Comparison of ENCODE assay signal across 8 cellular contexts in genomic region chr10:72297968-72298773, GRCh38. TPM values are rescaled to one million over a fixed set of nuclear protein-coding genes. Genes with fewer than 3 reads are reported as not detected.
A peak's percentile ranks its signal among the peaks of the same experiment; 100 is the strongest.
DNase-seq lines count a peak whose midpoint lies in the region; ATAC-seq and TF ChIP-seq lines count a peak whose summit lies in the region.

No MANE protein-coding gene starts in this region.

- H3K4me1 Mint-ChIP-seq in nephron progenitor cell: peaks cover 37% of the 10 kb centered on the region
- H3K4me1 Mint-ChIP-seq in stimulated activated naive CD8-positive, alpha-beta T cell treated with anti-CD3 and anti-CD28 coated beads, Interleukin-15, amount 100 ng/mL, for 72 hours: peaks cover 80% of the 10 kb centered on the region

- no peaks in the 10 kb centered on the region for H3K36me3 ChIP-seq in Peyer's patch

- peak; percentile 91 for DNase-seq in DMS53 treated with DMSO at 0.1 percent for 48 hours (lab: John Stamatoyannopoulos, UW; ENCODE audit: unreplicated experiment)
- DNase-seq in Jurkat, Clone E6-1 (ENCODE audit: low read depth, low spot score): peak; percentile 97
- DNase-seq in Peyer's patch: peak; percentile 95 to 99 (median 99)
- DNase-seq in activated T-helper 9 cell treated with anti-CD3 and anti-CD28 coated beads, Interleukin-2, amount 50 U/mL, for 16 hours (ENCODE audit: low read depth): peak; percentile 88
- peak; percentile 98 for DNase-seq in fibroblast of the aortic adventitia (ENCODE audit: low read depth)
- peak; percentile 95 for DNase-seq in nephron progenitor cell
- DNase-seq in stimulated activated naive CD8-positive, alpha-beta T cell treated with anti-CD3 and anti-CD28 coated beads, Interleukin-15, amount 100 ng/mL, for 72 hours: peak; percentile 90 to 97

- peaks cover 0 to 12% (median 7%) of the 10 kb centered on the region in 4 donors for H3K4me1 ChIP-seq in Peyer's patch

- no peaks in the 10 kb centered on the region for H3K9me3 ChIP-seq in Peyer's patch

- H3K27ac ChIP-seq in Peyer's patch: peak overlapping the region; percentile 89 to 100 (median 96)

- peak overlapping the region; percentile 98 for H3K27ac Mint-ChIP-seq in nephron progenitor cell
- H3K27ac Mint-ChIP-seq in stimulated activated naive CD8-positive, alpha-beta T cell treated with anti-CD3 and anti-CD28 coated beads, Interleukin-15, amount 100 ng/mL, for 72 hours: peak overlapping the region; percentile 100

- peak; percentile 73 to 81 for TF ChIP-seq POLR2A in Peyer's patch (IDR thresholded peaks at IDR 0.05)

- no peak for TF ChIP-seq CTCF in Peyer's patch (IDR thresholded peaks at IDR 0.05)
- no peak for TF ChIP-seq CTCF in fibroblast of the aortic adventitia (IDR thresholded peaks at IDR 0.05; ENCODE audit: insufficient read depth, low read length)
- no peak for TF ChIP-seq CTCF in nephron progenitor cell (IDR thresholded peaks at IDR 0.05)

- H3K27me3 Mint-ChIP-seq in nephron progenitor cell (ENCODE audit: low read depth, poor library complexity): peaks cover 4% of the 10 kb centered on the region
- H3K27me3 Mint-ChIP-seq in stimulated activated naive CD8-positive, alpha-beta T cell treated with anti-CD3 and anti-CD28 coated beads, Interleukin-15, amount 100 ng/mL, for 72 hours: no peaks in the 10 kb centered on the region

- no peaks in the 10 kb centered on the region for H3K27me3 ChIP-seq in Peyer's patch

- H3K36me3 Mint-ChIP-seq in nephron progenitor cell (ENCODE audit: low read depth): no peaks in the 10 kb centered on the region

- H3K4me3 Mint-ChIP-seq in nephron progenitor cell: peak overlapping the region; percentile 71
- H3K4me3 Mint-ChIP-seq in stimulated activated naive CD8-positive, alpha-beta T cell treated with anti-CD3 and anti-CD28 coated beads, Interleukin-15, amount 100 ng/mL, for 72 hours: peak overlapping the region; percentile 89 to 92

- ATAC-seq in GM21619 (IDR thresholded peaks at IDR 0.05; ENCODE audit: unreplicated experiment): peak; percentile 72
- peak; percentile 80 for ATAC-seq in stimulated activated naive CD8-positive, alpha-beta T cell treated with anti-CD3 and anti-CD28 coated beads, Interleukin-15, amount 100 ng/mL, for 72 hours

- peak overlapping the region; percentile 76 for H3K4me3 ChIP-seq in Jurkat, Clone E6-1 (ENCODE audit: low read length)
- peak overlapping the region; percentile 58 to 81 (median 63) for H3K4me3 ChIP-seq in Peyer's patch
- H3K4me3 ChIP-seq in fibroblast of the aortic adventitia (ENCODE audit: low read depth, low read length): peak overlapping the region; percentile 67

- no peaks in the 10 kb centered on the region for H3K9me3 Mint-ChIP-seq in nephron progenitor cell
- peaks cover 4 to 8% of the 10 kb centered on the region in 2 donors for H3K9me3 Mint-ChIP-seq in stimulated activated naive CD8-positive, alpha-beta T cell treated with anti-CD3 and anti-CD28 coated beads, Interleukin-15, amount 100 ng/mL, for 72 hours

RNA-seq across cellular contexts. Expression of gene DDIT4, which starts 24.4 kb away (rescaled TPM):
- polyA plus RNA-seq in Jurkat, Clone E6-1 (2012; ENCODE audit: insufficient read depth, insufficient read length): 55.7 TPM
- 100 to 1,000 TPM in 3 of 4 donors, 10 to 100 TPM in 1; 80.6 to 275 (median 123) TPM for total RNA-seq in Peyer's patch
- 52.4 and 166 TPM in 2 replicates for total RNA-seq in fibroblast of the aortic adventitia (ENCODE audit: low replicate concordance)

RNA-seq across cellular contexts. Expression of gene DNAJB12, which starts 56.5 kb away (rescaled TPM):
- polyA plus RNA-seq in Jurkat, Clone E6-1 (2012; ENCODE audit: insufficient read depth, insufficient read length): 25.7 TPM
- 10 to 100 TPM; 33.0 to 54.1 (median 47.2) TPM for total RNA-seq in Peyer's patch
- total RNA-seq in fibroblast of the aortic adventitia (ENCODE audit: low replicate concordance): 17.7 and 24.5 TPM in 2 replicates

Comparison
In these comparisons a context has a peak if more than half of its experiments do, and no peak if none do; other contexts are left out.
1. Peak in every context shown above with its lines: DNase-seq, ATAC-seq, H3K4me3 ChIP-seq and H3K27ac ChIP-seq.